ENCODE assay signal across 12 cellular contexts in genomic region chr3:107208796-107209195, GRCh38.
DNase-seq lines count a peak whose midpoint lies in the region; ATAC-seq, FAIRE-seq and TF ChIP-seq lines count a peak whose summit lies in the region.
"Had no signal": no experiment of that assay in that cellular context is flagged by ENCODE, and none has a peak within 500 bp of the region (broad histone marks: within the 10 kb centered on the region; RNA-seq: fewer than 3 reads in every experiment).

No MANE protein-coding gene starts in this region.

- FAIRE-seq in HepG2 (lab: Jason Lieb, UNC): no peak

- H3K36me3 Mint-ChIP-seq in nephron progenitor cell (ENCODE audit: low read depth): no peaks in the 10 kb centered on the region
- H3K36me3 Mint-ChIP-seq: naive thymus-derived CD8-positive, alpha-beta T cell; stimulated activated naive B cell treated with anti-CD40 and anti-IgM and Interleukin-4, amounts not matched to agents 10 μg/mL and 1 μg/mL and 100 μg/mL, for 72 hours had no signal

- H3K4me3 ChIP-seq in thoracic aorta (peak overlapping the region; percentile 24), HepG2 (replicated peaks in 1 of 3; ENCODE audit: insufficient read depth in 1 of 3, low read depth in 2 of 3, low read length in 3 of 3) (no peak overlapping the region)
- H3K4me3 ChIP-seq: MG63 had no signal

- H3K4me3 Mint-ChIP-seq in nephron progenitor cell: peak overlapping the region; percentile 47
- H3K4me3 Mint-ChIP-seq: naive thymus-derived CD8-positive, alpha-beta T cell; stimulated activated naive B cell treated with anti-CD40 and anti-IgM and Interleukin-4, amounts not matched to agents 10 μg/mL and 1 μg/mL and 100 μg/mL, for 72 hours had no signal

- no peaks in the 10 kb centered on the region for H3K27me3 Mint-ChIP-seq in nephron progenitor cell (ENCODE audit: low read depth, poor library complexity)

- BruUV-seq in HepG2 (replicated peaks; lab: Mats Ljungman, UMichigan): no TSS peak

- H3K27me3 ChIP-seq in thoracic aorta (replicated peaks; ENCODE audit: insufficient read depth) (no peaks in the 10 kb centered on the region), HepG2 (ENCODE audit: control insufficient read depth in 1 of 2, insufficient read depth in 2 of 2, low read length in 2 of 2) (no peaks in the 10 kb centered on the region; a peak in 1 of 5 replicates)
- H3K27me3 ChIP-seq: MG63 had no signal

- CTCF ChIA-PET in HepG2 (lab: Yijun Ruan, JAX; ENCODE audit: low intra/inter-chr PET ratio, low total read pairs): no interaction called here

- ATAC-seq in SK-N-SH treated with all-trans-retinoic acid at 6 μM for 48 hours: 0 out of 3 replicates have a peak, but pooled peaks have one; percentile 5
- ATAC-seq in thoracic aorta (ENCODE audit: insufficient number of reproducible peaks, low FRiP score, low read depth): no peak
- ATAC-seq in HepG2: no peak
- ATAC-seq: naive thymus-derived CD8-positive, alpha-beta T cell; stimulated activated naive B cell treated with anti-CD40 and anti-IgM and Interleukin-4, amounts not matched to agents 10 μg/mL and 1 μg/mL and 100 μg/mL, for 72 hours had no signal

- POLR2A ChIA-PET in HepG2 (lab: Yijun Ruan, JAX): no interaction called here

- H4K20me1 ChIP-seq in HepG2 (ENCODE audit: insufficient read depth, low read length): no peaks in the 10 kb centered on the region

- H3K36me3 ChIP-seq in thoracic aorta: no peaks in the 10 kb centered on the region
- no peaks in the 10 kb centered on the region for H3K36me3 ChIP-seq in HepG2 (replicated peaks in 1 of 2; ENCODE audit: control insufficient read depth in 1 of 2, insufficient read depth in 2 of 2, low read length in 2 of 2)
- H3K36me3 ChIP-seq: MG63 had no signal

- H3K4me1 ChIP-seq in thoracic aorta (ENCODE audit: control insufficient read depth in 1 of 2, low read depth in 2 of 2) (peaks cover 27 to 54% of the 10 kb centered on the region in 2 donors), HepG2 (ENCODE audit: insufficient read depth, low read length) (no peaks in the 10 kb centered on the region)

- peak overlapping the region; percentile 8 for H3K27ac Mint-ChIP-seq in nephron progenitor cell
- H3K27ac Mint-ChIP-seq: naive thymus-derived CD8-positive, alpha-beta T cell; stimulated activated naive B cell treated with anti-CD40 and anti-IgM and Interleukin-4, amounts not matched to agents 10 μg/mL and 1 μg/mL and 100 μg/mL, for 72 hours had no signal

- no peak for DNase-seq in epithelial cell of prostate (ENCODE audit: low read depth, low spot score)
- no peak for DNase-seq in nephron progenitor cell
- no peak for DNase-seq in thoracic aorta (ENCODE audit: low spot score)
- DNase-seq in activated CD4-positive, alpha-beta T cell treated with anti-CD3 and anti-CD28 coated beads for 48 hours: no peak
- DNase-seq in stimulated activated CD4-positive, alpha-beta T cell treated with anti-CD3 and anti-CD28 coated beads, Interleukin-2, amount 100 ng/mL, for 24 hours: no peak
- DNase-seq in SKM-1 (lab: John Stamatoyannopoulos, UW; ENCODE audit: unreplicated experiment): no peak
- no peak for DNase-seq in HepG2 (ENCODE audit: low spot score)
- DNase-seq: activated CD8-positive, alpha-beta memory T cell treated with anti-CD3 and anti-CD28 coated beads, Interleukin-2, amount 50 U/mL, for 4 hours; naive thymus-derived CD8-positive, alpha-beta T cell; stimulated activated naive B cell treated with anti-CD40 and anti-IgM and Interleukin-4, amounts not matched to agents 10 μg/mL and 1 μg/mL and 100 μg/mL, for 72 hours had no signal

- TF ChIP-seq CTCF in nephron progenitor cell (IDR thresholded peaks at IDR 0.05) (no peak), thoracic aorta (IDR thresholded peaks at IDR 0.05) (no peak), HepG2 (CRISPR knock-in tag; IDR thresholded peaks at IDR 0.05) (no peak)

- H3K9me3 Mint-ChIP-seq in nephron progenitor cell: no peaks in the 10 kb centered on the region
- H3K9me3 Mint-ChIP-seq: naive thymus-derived CD8-positive, alpha-beta T cell; stimulated activated naive B cell treated with anti-CD40 and anti-IgM and Interleukin-4, amounts not matched to agents 10 μg/mL and 1 μg/mL and 100 μg/mL, for 72 hours had no signal

- H3K9me3 ChIP-seq in thoracic aorta (no peaks in the 10 kb centered on the region), HepG2 (ENCODE audit: low read length) (no peaks in the 10 kb centered on the region)
- H3K9me3 ChIP-seq: MG63 had no signal

- TF ChIP-seq POLR2A in HepG2 (IDR thresholded peaks at IDR 0.05; ENCODE audit: insufficient read depth in 1 of 2, low read depth in 2 of 2, low read length in 2 of 2): no peak

- no peak overlapping the region for H2AFZ ChIP-seq in HepG2 (ENCODE audit: low read length)

- no peak overlapping the region for H3K9ac ChIP-seq in HepG2 (ENCODE audit: insufficient read depth, low read depth, low read length)

- H3K79me2 ChIP-seq in HepG2 (ENCODE audit: insufficient read depth, low read length): no peaks in the 10 kb centered on the region

- TF ChIP-seq RAD21 in HepG2 (CRISPR knock-in tag; IDR thresholded peaks at IDR 0.05): no peak

- in situ Hi-C loops in HepG2 (cut with HindIII; ENCODE audit: extremely low pct_ligation_motif_present, low pct_unique_long_range_greater_than_20kb): no loop called here

- no peak for TF ChIP-seq EP300 in HepG2 (IDR thresholded peaks at IDR 0.05; ENCODE audit: low read depth in 2 of 2, low read length in 2 of 2)
- TF ChIP-seq EP300 in HepG2 (CRISPR knock-in tag; IDR thresholded peaks at IDR 0.05; ENCODE audit: borderline replicate concordance): no peak

- intact Hi-C loops in HepG2 (cut with micrococcal nuclease; ENCODE audit: unreplicated experiment): no loop called here

- 0% methylated on average over 1 of the region's 1 CpG for WGBS in HepG2 (ENCODE audit: low lambda C conversion rate)

- no peak overlapping the region for H3K4me2 ChIP-seq in HepG2 (ENCODE audit: low read depth, low read length)

- peak overlapping the region; percentile 39 for H3K27ac ChIP-seq in epithelial cell of prostate
- H3K27ac ChIP-seq in thoracic aorta: peak overlapping the region; percentile 59 to 66
- H3K27ac ChIP-seq in HepG2 (ENCODE audit: extremely low read length, insufficient read depth, low read length): no peak overlapping the region

- H3K4me1 Mint-ChIP-seq in nephron progenitor cell: peaks cover 54% of the 10 kb centered on the region
- H3K4me1 Mint-ChIP-seq: naive thymus-derived CD8-positive, alpha-beta T cell had no signal

TF ChIP-seq in SK-N-SH treated with all-trans-retinoic acid at 6 μM for 48 hours, 23 proteins besides CTCF, POLR2A, EP300 and RAD21 (continues in another document):
- TF ChIP-seq GLIS3 (CRISPR knock-in tag; IDR thresholded peaks at IDR 0.05) (no peak), CSDC2 (CRISPR knock-in tag; IDR thresholded peaks at IDR 0.05) (no peak), TOX (CRISPR knock-in tag; IDR thresholded peaks at IDR 0.05; ENCODE audit: borderline replicate concordance) (no peak)
- TF ChIP-seq, protein P1, sequence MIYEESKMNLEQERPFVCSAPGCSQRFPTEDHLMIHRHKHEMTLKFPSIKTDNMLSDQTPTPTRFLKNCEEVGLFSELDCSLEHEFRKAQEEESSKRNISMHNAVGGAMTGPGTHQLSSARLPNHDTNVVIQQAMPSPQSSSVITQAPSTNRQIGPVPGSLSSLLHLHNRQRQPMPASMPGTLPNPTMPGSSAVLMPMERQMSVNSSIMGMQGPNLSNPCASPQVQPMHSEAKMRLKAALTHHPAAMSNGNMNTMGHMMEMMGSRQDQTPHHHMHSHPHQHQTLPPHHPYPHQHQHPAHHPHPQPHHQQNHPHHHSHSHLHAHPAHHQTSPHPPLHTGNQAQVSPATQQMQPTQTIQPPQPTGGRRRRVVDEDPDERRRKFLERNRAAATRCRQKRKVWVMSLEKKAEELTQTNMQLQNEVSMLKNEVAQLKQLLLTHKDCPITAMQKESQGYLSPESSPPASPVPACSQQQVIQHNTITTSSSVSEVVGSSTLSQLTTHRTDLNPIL (CRISPR knock-in tag; IDR thresholded peaks at IDR 0.05; ENCODE audit: low read depth): no peak

TF ChIP-seq in HepG2, 621 proteins besides CTCF, POLR2A, EP300 and RAD21 (continues in another document):
- no peak for TF ChIP-seq ZNF430 (CRISPR knock-in tag; IDR thresholded peaks at IDR 0.05)
- TF ChIP-seq, protein P2, sequence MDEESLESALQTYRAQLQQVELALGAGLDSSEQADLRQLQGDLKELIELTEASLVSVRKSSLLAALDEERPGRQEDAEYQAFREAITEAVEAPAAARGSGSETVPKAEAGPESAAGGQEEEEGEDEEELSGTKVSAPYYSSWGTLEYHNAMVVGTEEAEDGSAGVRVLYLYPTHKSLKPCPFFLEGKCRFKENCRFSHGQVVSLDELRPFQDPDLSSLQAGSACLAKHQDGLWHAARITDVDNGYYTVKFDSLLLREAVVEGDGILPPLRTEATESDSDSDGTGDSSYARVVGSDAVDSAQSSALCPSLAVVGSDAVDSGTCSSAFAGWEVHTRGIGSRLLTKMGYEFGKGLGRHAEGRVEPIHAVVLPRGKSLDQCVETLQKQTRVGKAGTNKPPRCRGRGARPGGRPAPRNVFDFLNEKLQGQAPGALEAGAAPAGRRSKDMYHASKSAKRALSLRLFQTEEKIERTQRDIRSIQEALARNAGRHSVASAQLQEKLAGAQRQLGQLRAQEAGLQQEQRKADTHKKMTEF (CRISPR knock-in tag; IDR thresholded peaks at IDR 0.05): no peak
- no peak for TF ChIP-seq PCBP2 (optimal IDR thresholded peaks at IDR 0.05; ENCODE audit: low read depth, low read length, poor library complexity, severe bottlenecking)
- TF ChIP-seq, protein P3, sequence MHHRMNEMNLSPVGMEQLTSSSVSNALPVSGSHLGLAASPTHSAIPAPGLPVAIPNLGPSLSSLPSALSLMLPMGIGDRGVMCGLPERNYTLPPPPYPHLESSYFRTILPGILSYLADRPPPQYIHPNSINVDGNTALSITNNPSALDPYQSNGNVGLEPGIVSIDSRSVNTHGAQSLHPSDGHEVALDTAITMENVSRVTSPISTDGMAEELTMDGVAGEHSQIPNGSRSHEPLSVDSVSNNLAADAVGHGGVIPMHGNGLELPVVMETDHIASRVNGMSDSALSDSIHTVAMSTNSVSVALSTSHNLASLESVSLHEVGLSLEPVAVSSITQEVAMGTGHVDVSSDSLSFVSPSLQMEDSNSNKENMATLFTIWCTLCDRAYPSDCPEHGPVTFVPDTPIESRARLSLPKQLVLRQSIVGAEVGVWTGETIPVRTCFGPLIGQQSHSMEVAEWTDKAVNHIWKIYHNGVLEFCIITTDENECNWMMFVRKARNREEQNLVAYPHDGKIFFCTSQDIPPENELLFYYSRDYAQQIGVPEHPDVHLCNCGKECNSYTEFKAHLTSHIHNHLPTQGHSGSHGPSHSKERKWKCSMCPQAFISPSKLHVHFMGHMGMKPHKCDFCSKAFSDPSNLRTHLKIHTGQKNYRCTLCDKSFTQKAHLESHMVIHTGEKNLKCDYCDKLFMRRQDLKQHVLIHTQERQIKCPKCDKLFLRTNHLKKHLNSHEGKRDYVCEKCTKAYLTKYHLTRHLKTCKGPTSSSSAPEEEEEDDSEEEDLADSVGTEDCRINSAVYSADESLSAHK (CRISPR knock-in tag; IDR thresholded peaks at IDR 0.05; ENCODE audit: borderline replicate concordance): no peak
